In genomic region chr20:462199-462991, GRCh38 we compare ENCODE assay signal across 2 cellular contexts.
TF ChIP-seq lines count a peak whose summit lies in the region.

Gene TBC1D20 (minus strand): TSS chr20:462533. CDS start chr20:462405, 128 bp downstream.

TF ChIP-seq in A549, 52 proteins besides CTCF, POLR2A, EP300 and RAD21 (continued from another document and continues in another):
- TF ChIP-seq BCL3 (IDR thresholded peaks at IDR 0.05) (peak; percentile 86; the same call in 2 of the 3 replicates), ZC3H11A (IDR thresholded peaks at IDR 0.05) (no peak), NPAS2 (CRISPR knock-in tag; IDR thresholded peaks at IDR 0.05; ENCODE audit: borderline replicate concordance) (peak; percentile 56; the same call in 1 of the 2 replicates), CHD4 (IDR thresholded peaks at IDR 0.05; ENCODE audit: borderline replicate concordance) (no peak), ATOH8 (CRISPR knock-in tag; IDR thresholded peaks at IDR 0.05; ENCODE audit: low read depth) (no peak), JUNB (IDR thresholded peaks at IDR 0.05) (no peak), EHF (CRISPR knock-in tag; IDR thresholded peaks at IDR 0.05) (no peak), FOSB (CRISPR knock-in tag; IDR thresholded peaks at IDR 0.05) (no peak), SMC3 (IDR thresholded peaks at IDR 0.05) (0 out of 3 replicates have a peak, but pooled peaks have one; percentile 6), POLR2AphosphoS2 (conservative IDR thresholded peaks at IDR 0.05; ENCODE audit: low read length) (no peak), RARB (CRISPR knock-in tag; IDR thresholded peaks at IDR 0.05) (no peak), EHMT2 (IDR thresholded peaks at IDR 0.05; ENCODE audit: low read depth) (no peak), CBX2 (IDR thresholded peaks at IDR 0.05; ENCODE audit: borderline replicate concordance, low read depth) (no peak), MAX (IDR thresholded peaks at IDR 0.05) (peak; percentile 93), TFCP2L1 (CRISPR knock-in tag; IDR thresholded peaks at IDR 0.05) (no peak), HMGXB4 (CRISPR knock-in tag; IDR thresholded peaks at IDR 0.05; ENCODE audit: borderline replicate concordance) (no peak), HOXB13 (CRISPR knock-in tag; IDR thresholded peaks at IDR 0.05; ENCODE audit: low read depth) (no peak), HDAC2 (IDR thresholded peaks at IDR 0.05) (no peak), TP53 (CRISPR knock-in tag; IDR thresholded peaks at IDR 0.05) (no peak), ESRRA (IDR thresholded peaks at IDR 0.05; ENCODE audit: borderline replicate concordance, low read length) (no peak), MAZ (IDR thresholded peaks at IDR 0.05; ENCODE audit: borderline replicate concordance, low read depth, low read length) (no peak), MYC (IDR thresholded peaks at IDR 0.05; ENCODE audit: borderline replicate concordance, low read length) (no peak), HOXB5 (CRISPR knock-in tag; IDR thresholded peaks at IDR 0.05) (no peak), PHF8 (IDR thresholded peaks at IDR 0.05; ENCODE audit: borderline replicate concordance, low read depth) (peak; percentile 54; the same call in 1 of the 2 replicates), PBX3 (IDR thresholded peaks at IDR 0.05) (no peak), E2F6 (IDR thresholded peaks at IDR 0.05; ENCODE audit: borderline replicate concordance, low read depth) (peak; percentile 94), ZSCAN20 (CRISPR knock-in tag; IDR thresholded peaks at IDR 0.05) (no peak), NR3C1 (IDR thresholded peaks at IDR 0.05) (no peak), ELK1 (IDR thresholded peaks at IDR 0.05; ENCODE audit: low read depth, low read length) (no peak)

TF ChIP-seq in GM12878, 131 proteins besides CTCF, POLR2A, EP300 and RAD21 (continued from another document and continues in another):
- TF ChIP-seq PRDM15 (CRISPR knock-in tag; IDR thresholded peaks at IDR 0.05): no peak
- TF ChIP-seq RB1 (IDR thresholded peaks at IDR 0.05; ENCODE audit: borderline replicate concordance): no peak
- TF ChIP-seq ATF3 (IDR thresholded peaks at IDR 0.05; ENCODE audit: borderline replicate concordance, extremely low read depth, low read depth, low read length): peak; percentile 89; the same call in 1 of the 2 replicates
- no peak for TF ChIP-seq ZNF622 (IDR thresholded peaks at IDR 0.05)
- no peak for TF ChIP-seq SREBF1 (IDR thresholded peaks at IDR 0.05; ENCODE audit: low read length)
- no peak for TF ChIP-seq IRF4 (IDR thresholded peaks at IDR 0.05; ENCODE audit: low read depth, low read length)
- peak; percentile 62; the same call in 1 of the 2 replicates for TF ChIP-seq POLR2AphosphoS2 (IDR thresholded peaks at IDR 0.05; ENCODE audit: low read depth, low read length)
- peak; percentile 7; the same call in 1 of the 2 replicates for TF ChIP-seq PKNOX1 (IDR thresholded peaks at IDR 0.05)
- TF ChIP-seq CBX5 (IDR thresholded peaks at IDR 0.05; ENCODE audit: low read depth): no peak
- peak; percentile 73 for TF ChIP-seq BACH1 (IDR thresholded peaks at IDR 0.05; ENCODE audit: borderline replicate concordance)
- peak; percentile 90 to 98 for TF ChIP-seq BHLHE40 (IDR thresholded peaks at IDR 0.05; ENCODE audit: borderline replicate concordance in 1 of 2, low read depth in 2 of 2, low read length in 1 of 2)
- TF ChIP-seq SMARCA5 (IDR thresholded peaks at IDR 0.05): 0 out of 2 replicates have a peak, but pooled peaks have one; percentile 25
- no peak for TF ChIP-seq ZBTB4 (CRISPR knock-in tag; IDR thresholded peaks at IDR 0.05)
- TF ChIP-seq ZNF274 (IDR thresholded peaks at IDR 0.05; ENCODE audit: insufficient read depth, insufficient read length): no peak
- 0 out of 2 replicates have a peak, but pooled peaks have one; percentile 23 for TF ChIP-seq ZNF592 (IDR thresholded peaks at IDR 0.05)
- no peak for TF ChIP-seq ZZZ3 (IDR thresholded peaks at IDR 0.05; ENCODE audit: control insufficient read depth, insufficient read length, low read depth)
- TF ChIP-seq USF1 (IDR thresholded peaks at IDR 0.05; ENCODE audit: borderline replicate concordance, extremely low read length, insufficient read depth, low read depth, low read length): peak; percentile 98
- 0 out of 2 replicates have a peak, but pooled peaks have one; percentile 60 for TF ChIP-seq ZNF687 (IDR thresholded peaks at IDR 0.05)
- peak; percentile 36; the same call in 1 of the 2 replicates for TF ChIP-seq NR2C1 (IDR thresholded peaks at IDR 0.05)
- TF ChIP-seq STAT1 (conservative IDR thresholded peaks at IDR 0.05): 0 out of 2 replicates have a peak, but pooled peaks have one; percentile 15
- TF ChIP-seq LARP7 (IDR thresholded peaks at IDR 0.05): peak; percentile 75; the same call in 1 of the 2 replicates
- TF ChIP-seq POLR2AphosphoS5 (IDR thresholded peaks at IDR 0.05; ENCODE audit: low read length): peak; percentile 63; the same call in 1 of the 2 replicates
- TF ChIP-seq IKZF1 (conservative IDR thresholded peaks at IDR 0.05): peak; percentile 83
- peak; percentile 77 to 81; a peak in 2 of 3 replicates for TF ChIP-seq EGR1 (IDR thresholded peaks at IDR 0.05; ENCODE audit: borderline replicate concordance in 1 of 2, low read depth in 2 of 2, low read length in 2 of 2)
- TF ChIP-seq FOXK2 (IDR thresholded peaks at IDR 0.05): no peak
- no peak for TF ChIP-seq KAT2A (conservative IDR thresholded peaks at IDR 0.05; ENCODE audit: control insufficient read depth, low read depth, low read length)
- no peak for TF ChIP-seq KDM1A (IDR thresholded peaks at IDR 0.05; ENCODE audit: borderline replicate concordance)
